12 cellular contexts compared by ENCODE assay signal in the genomic region with DNA sequence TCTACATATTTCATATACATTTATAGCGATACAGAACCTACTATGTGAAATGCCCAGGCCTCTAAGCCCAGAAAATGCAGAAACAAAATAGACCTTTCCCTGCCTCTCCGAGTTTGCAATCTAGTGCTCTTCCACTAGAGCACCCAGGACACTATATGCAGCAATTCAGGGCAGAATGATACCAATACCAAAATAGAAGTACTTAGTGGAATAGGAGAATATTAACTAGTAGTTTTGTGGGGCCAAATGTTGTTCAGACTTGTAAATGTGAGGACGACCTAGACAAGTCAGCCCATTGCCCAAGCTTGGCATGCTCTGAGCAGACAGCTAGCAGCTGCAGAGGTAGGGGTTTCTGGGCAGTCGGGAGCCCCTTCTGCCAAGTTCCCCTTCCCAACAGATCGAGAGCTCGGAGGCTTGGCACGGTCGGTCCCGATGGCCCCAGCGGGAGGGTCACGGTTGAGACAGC. TPM values are rescaled to one million over a fixed set of nuclear protein-coding genes. Genes with fewer than 3 reads are reported as not detected.
DNase-seq lines count a peak whose midpoint lies in the region; ATAC-seq and TF ChIP-seq lines count a peak whose summit lies in the region.
"Had no signal": no experiment of that assay in that cellular context is flagged by ENCODE, and none has a peak within 500 bp of the region (broad histone marks: within the 10 kb centered on the region; RNA-seq: fewer than 3 reads in every experiment).

No MANE protein-coding gene starts in this region.

- no peak overlapping the region for H3K27ac Mint-ChIP-seq in activated CD8-positive, alpha-beta T cell treated with anti-CD3 and anti-CD28 coated beads for 36 hours
- no peak overlapping the region for H3K27ac Mint-ChIP-seq in activated CD8-positive, alpha-beta T cell treated with anti-CD3 and anti-CD28 coated beads, Interleukin-2, amount 10 ng/mL, durations not matched to agents 7 days and 5 days
- H3K27ac Mint-ChIP-seq in activated naive CD4-positive, alpha-beta T cell treated with anti-CD3 and anti-CD28 coated beads, Interleukin-2, amount 10 ng/mL, durations not matched to agents 7 days and 5 days = no peak overlapping the region
- H3K27ac Mint-ChIP-seq: activated CD4-positive, alpha-beta T cell treated with anti-CD3 and anti-CD28 coated beads for 36 hours; CD8-positive, alpha-beta T cell had no signal

- no peak for TF ChIP-seq POLR2A in lower leg skin (IDR thresholded peaks at IDR 0.05)

- H3K36me3 Mint-ChIP-seq in activated CD8-positive, alpha-beta T cell treated with anti-CD3 and anti-CD28 coated beads for 36 hours (ENCODE audit: low read depth) = no peaks in the 10 kb centered on the region
- H3K36me3 Mint-ChIP-seq in activated CD8-positive, alpha-beta T cell treated with anti-CD3 and anti-CD28 coated beads, Interleukin-2, amount 10 ng/mL, durations not matched to agents 7 days and 5 days (ENCODE audit: low read depth) = no peaks in the 10 kb centered on the region
- H3K36me3 Mint-ChIP-seq in activated naive CD4-positive, alpha-beta T cell treated with anti-CD3 and anti-CD28 coated beads, Interleukin-2, amount 10 ng/mL, durations not matched to agents 7 days and 5 days = no peaks in the 10 kb centered on the region
- H3K36me3 Mint-ChIP-seq: CD8-positive, alpha-beta T cell had no signal

- H3K27me3 Mint-ChIP-seq in activated CD8-positive, alpha-beta T cell treated with anti-CD3 and anti-CD28 coated beads for 36 hours = peaks cover 38% of the 10 kb centered on the region
- peaks cover 37% of the 10 kb centered on the region for H3K27me3 Mint-ChIP-seq in activated CD8-positive, alpha-beta T cell treated with anti-CD3 and anti-CD28 coated beads, Interleukin-2, amount 10 ng/mL, durations not matched to agents 7 days and 5 days (ENCODE audit: low read depth)
- H3K27me3 Mint-ChIP-seq in activated naive CD4-positive, alpha-beta T cell treated with anti-CD3 and anti-CD28 coated beads, Interleukin-2, amount 10 ng/mL, durations not matched to agents 7 days and 5 days = peaks cover 54% of the 10 kb centered on the region

- DNase-seq in activated CD8-positive, alpha-beta T cell treated with anti-CD3 and anti-CD28 coated beads for 36 hours = no peak
- DNase-seq in activated CD8-positive, alpha-beta T cell treated with anti-CD3 and anti-CD28 coated beads, Interleukin-2, amount 10 ng/mL, durations not matched to agents 7 days and 5 days = no peak
- DNase-seq in upper lobe of right lung = no peak
- no peak for DNase-seq in lower leg skin (ENCODE audit: low spot score in 2 of 2)
- no peak for DNase-seq in activated naive CD4-positive, alpha-beta T cell treated with anti-CD3 and anti-CD28 coated beads, Interleukin-2, amount 10 ng/mL, durations not matched to agents 7 days and 5 days
- no peak for DNase-seq in activated CD8-positive, alpha-beta memory T cell treated with anti-CD3 and anti-CD28 coated beads, Interleukin-2, amount 50 U/mL, for 4 hours
- DNase-seq: activated CD4-positive, alpha-beta T cell treated with anti-CD3 and anti-CD28 coated beads for 36 hours; CD8-positive, alpha-beta T cell; NCI-H1092; stimulated activated CD4-positive, alpha-beta T cell treated with anti-CD3 and anti-CD28 coated beads, Interleukin-12 subunit alpha, Interleukin-12 subunit beta, amount 100 ng/mL, for 4 hours had no signal

- peaks cover 26% of the 10 kb centered on the region for H3K27me3 ChIP-seq in upper lobe of right lung

- intact Hi-C loops in activated CD8-positive, alpha-beta T cell treated with anti-CD3 and anti-CD28 coated beads for 36 hours (cut with micrococcal nuclease) = no loop called here
- intact Hi-C loops in upper lobe of right lung (cut with DNase I) (no loop called here), lower leg skin (cut with DNase I; ENCODE audit: low total_unique reads) (no loop called here)

- H3K4me3 ChIP-seq in iPS-11a (ENCODE audit: low read depth, low read length) (peak overlapping the region; percentile 78), upper lobe of right lung (peak overlapping the region; percentile 39), lower leg skin (ENCODE audit: low read depth, poor library complexity, severe bottlenecking) (no peak overlapping the region)

- peaks cover 8% of the 10 kb centered on the region for H3K4me1 ChIP-seq in upper lobe of right lung

- ATAC-seq in activated CD8-positive, alpha-beta T cell treated with anti-CD3 and anti-CD28 coated beads for 36 hours = peak; percentile 14
- ATAC-seq in activated CD8-positive, alpha-beta T cell treated with anti-CD3 and anti-CD28 coated beads, Interleukin-2, amount 10 ng/mL, durations not matched to agents 7 days and 5 days = no peak
- ATAC-seq in SK-N-SH treated with all-trans-retinoic acid at 6 μM for 48 hours (peak; percentile 72), upper lobe of right lung (no peak)
- ATAC-seq: activated CD4-positive, alpha-beta T cell treated with anti-CD3 and anti-CD28 coated beads for 36 hours; CD8-positive, alpha-beta T cell had no signal

- CTCF ChIA-PET in activated CD8-positive, alpha-beta T cell treated with anti-CD3 and anti-CD28 coated beads for 36 hours (lab: Charles Lee) = no interaction called here
- CTCF ChIA-PET in activated CD8-positive, alpha-beta T cell treated with anti-CD3 and anti-CD28 coated beads, Interleukin-2, amount 10 ng/mL, durations not matched to agents 7 days and 5 days (lab: Charles Lee) = no interaction called here
- CTCF ChIA-PET in activated naive CD4-positive, alpha-beta T cell treated with anti-CD3 and anti-CD28 coated beads, Interleukin-2, amount 10 ng/mL, durations not matched to agents 7 days and 5 days (lab: Charles Lee) = no interaction called here

- H3K4me3 Mint-ChIP-seq in activated CD8-positive, alpha-beta T cell treated with anti-CD3 and anti-CD28 coated beads for 36 hours = no peak overlapping the region
- H3K4me3 Mint-ChIP-seq in activated CD8-positive, alpha-beta T cell treated with anti-CD3 and anti-CD28 coated beads, Interleukin-2, amount 10 ng/mL, durations not matched to agents 7 days and 5 days = no peak overlapping the region
- H3K4me3 Mint-ChIP-seq in activated naive CD4-positive, alpha-beta T cell treated with anti-CD3 and anti-CD28 coated beads, Interleukin-2, amount 10 ng/mL, durations not matched to agents 7 days and 5 days = no peak overlapping the region
- H3K4me3 Mint-ChIP-seq: activated CD4-positive, alpha-beta T cell treated with anti-CD3 and anti-CD28 coated beads for 36 hours; CD8-positive, alpha-beta T cell had no signal

- H3K9me3 ChIP-seq in upper lobe of right lung = no peaks in the 10 kb centered on the region

- no peak for TF ChIP-seq CTCF in activated CD8-positive, alpha-beta T cell treated with anti-CD3 and anti-CD28 coated beads for 36 hours (IDR thresholded peaks at IDR 0.05)
- TF ChIP-seq CTCF in upper lobe of right lung (IDR thresholded peaks at IDR 0.05) (no peak), lower leg skin (IDR thresholded peaks at IDR 0.05) (no peak)

- POLR2A ChIA-PET in activated CD8-positive, alpha-beta T cell treated with anti-CD3 and anti-CD28 coated beads for 36 hours (lab: Charles Lee) = interaction anchor here (1.3 kb wide), 1 partner anchor 38 kb away, joined by 3 read pairs; no protein-coding TSS in a partner anchor
- POLR2A ChIA-PET in activated CD8-positive, alpha-beta T cell treated with anti-CD3 and anti-CD28 coated beads, Interleukin-2, amount 10 ng/mL, durations not matched to agents 7 days and 5 days (lab: Charles Lee) = no interaction called here

- 8 to 9% methylated on average over 11 of the region's 11 CpGs for WGBS in lower leg skin, 2 donors

- no peaks in the 10 kb centered on the region for H3K4me1 Mint-ChIP-seq in activated CD8-positive, alpha-beta T cell treated with anti-CD3 and anti-CD28 coated beads for 36 hours (ENCODE audit: low read depth)
- peaks cover 7% of the 10 kb centered on the region for H3K4me1 Mint-ChIP-seq in activated CD8-positive, alpha-beta T cell treated with anti-CD3 and anti-CD28 coated beads, Interleukin-2, amount 10 ng/mL, durations not matched to agents 7 days and 5 days (ENCODE audit: low read depth)
- H3K4me1 Mint-ChIP-seq in activated naive CD4-positive, alpha-beta T cell treated with anti-CD3 and anti-CD28 coated beads, Interleukin-2, amount 10 ng/mL, durations not matched to agents 7 days and 5 days = peaks cover 3% of the 10 kb centered on the region

- H3K9me3 Mint-ChIP-seq in activated CD8-positive, alpha-beta T cell treated with anti-CD3 and anti-CD28 coated beads for 36 hours = no peaks in the 10 kb centered on the region
- H3K9me3 Mint-ChIP-seq in activated CD8-positive, alpha-beta T cell treated with anti-CD3 and anti-CD28 coated beads, Interleukin-2, amount 10 ng/mL, durations not matched to agents 7 days and 5 days (ENCODE audit: insufficient read depth) = no peaks in the 10 kb centered on the region
- H3K9me3 Mint-ChIP-seq in activated naive CD4-positive, alpha-beta T cell treated with anti-CD3 and anti-CD28 coated beads, Interleukin-2, amount 10 ng/mL, durations not matched to agents 7 days and 5 days = no peaks in the 10 kb centered on the region
- H3K9me3 Mint-ChIP-seq: CD8-positive, alpha-beta T cell had no signal

- no peaks in the 10 kb centered on the region for H3K36me3 ChIP-seq in upper lobe of right lung

- H3K27ac ChIP-seq in upper lobe of right lung = no peak overlapping the region

TF ChIP-seq in SK-N-SH treated with all-trans-retinoic acid at 6 μM for 48 hours, 23 proteins besides CTCF, POLR2A, EP300 and RAD21:
- TF ChIP-seq ZNF8 (CRISPR knock-in tag; IDR thresholded peaks at IDR 0.05) = no peak
- no peak for TF ChIP-seq PPARA (CRISPR knock-in tag; IDR thresholded peaks at IDR 0.05; ENCODE audit: borderline replicate concordance)
- TF ChIP-seq ZFP30 (CRISPR knock-in tag; IDR thresholded peaks at IDR 0.05) = no peak
- no peak for TF ChIP-seq BACH2 (CRISPR knock-in tag; IDR thresholded peaks at IDR 0.05; ENCODE audit: borderline replicate concordance)
- no peak for TF ChIP-seq RARB (CRISPR knock-in tag; IDR thresholded peaks at IDR 0.05)
- no peak for TF ChIP-seq ESRRG (CRISPR knock-in tag; IDR thresholded peaks at IDR 0.05)
- TF ChIP-seq ISL1 (CRISPR knock-in tag; IDR thresholded peaks at IDR 0.05) = no peak
- no peak for TF ChIP-seq CSDC2 (CRISPR knock-in tag; IDR thresholded peaks at IDR 0.05)
- no peak for TF ChIP-seq SNAI2 (CRISPR knock-in tag; IDR thresholded peaks at IDR 0.05)

RNA-seq across cellular contexts. Expression of a gene that starts 35.8 kb away (rescaled TPM):
- 1 to 10 TPM; 7.7 to 8.2 TPM for total RNA-seq in activated CD8-positive, alpha-beta T cell treated with anti-CD3 and anti-CD28 coated beads for 36 hours
- 1 to 10 TPM in 1 of 2 experiments, under 1 TPM in 1; 0.95 to 1.3 TPM for total RNA-seq in activated CD8-positive, alpha-beta T cell treated with anti-CD3 and anti-CD28 coated beads, Interleukin-2, amount 10 ng/mL, durations not matched to agents 7 days and 5 days
- total RNA-seq in upper lobe of right lung (72.4 TPM), lower leg skin (10 to 100 TPM in 2 of 4 donors, 1 to 10 TPM in 2; 5.3 to 16.3 (median 9.7) TPM)

Comparison
In these comparisons a context has a peak if more than half of its experiments do, and no peak if none do; other contexts are left out.
1. ATAC-seq: peak in activated CD8-positive, alpha-beta T cell treated with anti-CD3 and anti-CD28 coated beads for 36 hours (single experiment) and SK-N-SH treated with all-trans-retinoic acid at 6 μM for 48 hours (single experiment); none in activated CD8-positive, alpha-beta T cell treated with anti-CD3 and anti-CD28 coated beads, Interleukin-2, amount 10 ng/mL, durations not matched to agents 7 days and 5 days (single experiment) and upper lobe of right lung (single experiment).